8 cellular contexts compared by ENCODE assay signal in genomic region chr17:40121886-40122465, GRCh38. TPM values are rescaled to one million over a fixed set of nuclear protein-coding genes. Genes with fewer than 3 reads are reported as not detected.
DNase-seq lines count a peak whose midpoint lies in the region; ATAC-seq and TF ChIP-seq lines count a peak whose summit lies in the region.

MSL1 (plus strand) TSS chr17:40121971; CDS start chr17:40122613, 642 bp downstream.

- peak within 1 kb of the TSS; percentile 87 for H3K4me2 ChIP-seq in Karpas-422 (ENCODE audit: low read depth, low read length, poor library complexity, severe bottlenecking)
- H3K4me2 ChIP-seq in neural progenitor cell, result peak within 1 kb of the TSS; percentile 92

- no peaks in the 10 kb centered on the region for H3K9me3 Mint-ChIP-seq in activated naive CD4-positive, alpha-beta T cell treated with anti-CD3 and anti-CD28 coated beads for 36 hours
- no peaks in the 10 kb centered on the region for H3K9me3 Mint-ChIP-seq in neural progenitor cell

- H3K27ac ChIP-seq in Karpas-422 (ENCODE audit: low read length), result peak within 1 kb of the TSS; percentile 78
- H3K27ac ChIP-seq in neural progenitor cell, result peak within 1 kb of the TSS; percentile 86
- H3K27ac ChIP-seq in stomach, result peak within 1 kb of the TSS; percentile 92 to 99 (median 98)

- no peaks in the 10 kb centered on the region for H3K27me3 Mint-ChIP-seq in activated naive CD4-positive, alpha-beta T cell treated with anti-CD3 and anti-CD28 coated beads for 36 hours (ENCODE audit: low read depth)
- peaks cover 2% of the 10 kb centered on the region for H3K27me3 Mint-ChIP-seq in neural progenitor cell (ENCODE audit: insufficient read depth, low read depth)

- H4K20me1 ChIP-seq in Karpas-422 (ENCODE audit: insufficient read depth, low read depth, low read length) (peaks cover 4% of the 10 kb centered on the region; the same call in 1 of the 2 replicates), neural progenitor cell (ENCODE audit: low read depth) (peaks cover 44% of the 10 kb centered on the region)

- peaks cover 27% of the 10 kb centered on the region for H3K4me1 Mint-ChIP-seq in activated naive CD4-positive, alpha-beta T cell treated with anti-CD3 and anti-CD28 coated beads for 36 hours (ENCODE audit: low read depth)
- H3K4me1 Mint-ChIP-seq in neural progenitor cell, result peaks cover 29% of the 10 kb centered on the region

- TF ChIP-seq POLR2A in stomach (IDR thresholded peaks at IDR 0.05), result no peak

- H2AFZ ChIP-seq in Karpas-422 (ENCODE audit: low read length), result peak within 1 kb of the TSS; percentile 18; the same call in 1 of the 2 replicates
- no peak within 1 kb of the TSS for H2AFZ ChIP-seq in neural progenitor cell (replicated peaks)

- H3K4me3 ChIP-seq in BJ (ENCODE audit: low read depth, low read length), result peak within 1 kb of the TSS; percentile 99
- H3K4me3 ChIP-seq in Karpas-422 (ENCODE audit: low read length), result peak within 1 kb of the TSS; percentile 95
- peak within 1 kb of the TSS; percentile 99 for H3K4me3 ChIP-seq in neural progenitor cell
- peak within 1 kb of the TSS; percentile 88 to 100 (median 97) for H3K4me3 ChIP-seq in stomach

- H3F3A ChIP-seq in neural progenitor cell (ENCODE audit: low read depth), result peaks cover 42% of the 10 kb centered on the region

- POLR2A ChIA-PET in BJ (lab: Charles Lee), result interaction anchor here (0.6 to 0.9 kb wide), 5 partner anchors 9 to 135 kb away, joined by 3 to 8 read pairs (median 4); no protein-coding TSS in a partner anchor

- TF ChIP-seq CTCF in BJ (IDR thresholded peaks at IDR 0.05; ENCODE audit: insufficient read depth, low read depth, low read length) (no peak), neural progenitor cell (IDR thresholded peaks at IDR 0.05) (no peak), stomach (IDR thresholded peaks at IDR 0.05) (no peak)

- peaks cover 49% of the 10 kb centered on the region for H3K79me2 ChIP-seq in Karpas-422 (ENCODE audit: low read length)
- peaks cover 76% of the 10 kb centered on the region for H3K79me2 ChIP-seq in neural progenitor cell (ENCODE audit: low read depth)

- peak within 1 kb of the TSS; percentile 92 for H3K4me3 Mint-ChIP-seq in activated naive CD4-positive, alpha-beta T cell treated with anti-CD3 and anti-CD28 coated beads for 36 hours
- H3K4me3 Mint-ChIP-seq in neural progenitor cell, result peak within 1 kb of the TSS; percentile 99

- H3K9me2 ChIP-seq in Karpas-422 (replicated peaks; ENCODE audit: insufficient read depth, low read length), result no peaks in the 10 kb centered on the region

- H3K36me3 ChIP-seq in BJ (ENCODE audit: control insufficient read depth, insufficient read depth, low read length) (peaks cover 8% of the 10 kb centered on the region), Karpas-422 (ENCODE audit: insufficient read depth, low read length) (peaks cover 9% of the 10 kb centered on the region; the same call in 1 of the 2 replicates), neural progenitor cell (peaks cover 9% of the 10 kb centered on the region), stomach (peaks cover 11 to 18% (median 17%) of the 10 kb centered on the region in 4 donors)

- in situ Hi-C loops in SK-MEL-5 (cut with HindIII; ENCODE audit: low pct_unique_long_range_greater_than_20kb, low sequenced_read_pairs), result no loop called here

- DNase-seq in BJ (ENCODE audit: low read depth), result no peak
- DNase-seq in Karpas-422, result peak; percentile 88
- peak; percentile 75 for DNase-seq in SK-MEL-5 (ENCODE audit: low read depth, low spot score)
- peak; percentile 86 for DNase-seq in activated naive CD4-positive, alpha-beta T cell treated with anti-CD3 and anti-CD28 coated beads for 36 hours
- DNase-seq in foreskin melanocyte, result peak; percentile 61
- peak; percentile 95 for DNase-seq in neural progenitor cell (ENCODE audit: low spot score)
- peak; percentile 90 for DNase-seq in stomach

- TF ChIP-seq EP300 in stomach (IDR thresholded peaks at IDR 0.05), result no peak

- WGBS in stomach, 5 donors, result 0 to 2% (median 1%) methylated on average over 6 to 65 of the region's 71 CpGs

- CTCF ChIA-PET in BJ (lab: Yijun Ruan, JAX), result interaction anchor here (0.7 to 7.3 kb wide), 3 partner anchors 10 to 47 kb away, joined by 3 to 64 read pairs (median 9); partner anchors contain the start of gene CASC3
- CTCF ChIA-PET in activated naive CD4-positive, alpha-beta T cell treated with anti-CD3 and anti-CD28 coated beads for 36 hours (lab: Charles Lee), result interaction anchor here (0.5 to 5.3 kb wide), 4 partner anchors 9 to 46 kb away, joined by 3 to 56 read pairs (median 8); partner anchors contain the start of gene NR1D1

- H3K9me3 ChIP-seq in Karpas-422 (ENCODE audit: low read length) (no peaks in the 10 kb centered on the region), neural progenitor cell (ENCODE audit: low read depth) (no peaks in the 10 kb centered on the region), stomach (no peaks in the 10 kb centered on the region)

- H3K36me3 Mint-ChIP-seq in activated naive CD4-positive, alpha-beta T cell treated with anti-CD3 and anti-CD28 coated beads for 36 hours (ENCODE audit: low read depth), result peaks cover 16% of the 10 kb centered on the region
- peaks cover 11% of the 10 kb centered on the region for H3K36me3 Mint-ChIP-seq in neural progenitor cell

- H3K9ac ChIP-seq in Karpas-422 (ENCODE audit: low read length) (peak within 1 kb of the TSS; percentile 93), neural progenitor cell (peak within 1 kb of the TSS; percentile 88)

- ATAC-seq in GM19452 (IDR thresholded peaks at IDR 0.05; ENCODE audit: unreplicated experiment), result peak; percentile 59

- H3K27me3 ChIP-seq in BJ (ENCODE audit: control insufficient read depth, insufficient read depth, low read length) (no peaks in the 10 kb centered on the region), Karpas-422 (ENCODE audit: low read length) (no peaks in the 10 kb centered on the region), neural progenitor cell (no peaks in the 10 kb centered on the region), stomach (no peaks in the 10 kb centered on the region)

- peaks cover 23% of the 10 kb centered on the region for H3K4me1 ChIP-seq in Karpas-422 (ENCODE audit: low read length)
- H3K4me1 ChIP-seq in neural progenitor cell, result peaks cover 22% of the 10 kb centered on the region
- peaks cover 24 to 52% (median 37%) of the 10 kb centered on the region in 4 donors for H3K4me1 ChIP-seq in stomach

- H3K27ac Mint-ChIP-seq in activated naive CD4-positive, alpha-beta T cell treated with anti-CD3 and anti-CD28 coated beads for 36 hours, result peak within 1 kb of the TSS; percentile 79
- H3K27ac Mint-ChIP-seq in neural progenitor cell, result peak within 1 kb of the TSS; percentile 100

- intact Hi-C loops in activated naive CD4-positive, alpha-beta T cell treated with anti-CD3 and anti-CD28 coated beads for 36 hours (cut with micrococcal nuclease), result loop anchor here (1.0 to 2.0 kb wide), 2 partner anchors 9 to 47 kb away; no protein-coding TSS in a partner anchor
- intact Hi-C loops in stomach (cut with DNase I; ENCODE audit: low total_unique reads), result no loop called here

RNA-seq across cellular contexts. Expression of gene MSL1, which starts in this region (rescaled TPM):
- polyA plus RNA-seq in BJ (2011; rRNA removed), result 36.7 and 69.0 TPM in 2 replicates
- 23.2 and 23.8 TPM in 2 replicates for polyA minus RNA-seq in BJ (2011; rRNA and poly(A)+ RNA removed)
- 48.6 and 53.2 TPM in 2 replicates for total RNA-seq in Karpas-422 (2014; rRNA removed; shearing (Covaris generic); ENCODE audit: low replicate concordance)
- total RNA-seq in SK-MEL-5 (2014; rRNA removed; shearing (Covaris generic)), result 43.3 and 48.9 TPM in 2 replicates
- 41.3 and 45.2 TPM in 2 replicates for polyA plus RNA-seq in SK-MEL-5 (2015; cell fraction: cytosol; rRNA removed)
- 151 and 168 TPM in 2 replicates for polyA plus RNA-seq in SK-MEL-5 (2015; cell fraction: nucleus; rRNA removed)
- 10 to 100 TPM; 72.1 to 72.2 TPM for total RNA-seq in activated naive CD4-positive, alpha-beta T cell treated with anti-CD3 and anti-CD28 coated beads for 36 hours
- total RNA-seq in neural progenitor cell (ENCODE audit: low replicate concordance), result 144 and 190 TPM in 2 replicates
- 100 to 1,000 TPM in 2 of 5 donors, 10 to 100 TPM in 3; 47.1 to 322 (median 90.1) TPM for total RNA-seq in stomach
- 10 to 100 TPM; 29.3 to 63.8 (median 32.7) TPM for polyA plus RNA-seq in stomach
